Comparison of ENCODE assay signal across 11 cellular contexts in genomic region chr1:78370779-78371482, GRCh38.
DNase-seq lines count a peak whose midpoint lies in the region; ATAC-seq and TF ChIP-seq lines count a peak whose summit lies in the region.
"Had no signal": no experiment of that assay in that cellular context is flagged by ENCODE, and none has a peak within 500 bp of the region (broad histone marks: within the 10 kb centered on the region; RNA-seq: fewer than 3 reads in every experiment).

No MANE protein-coding gene starts in this region.

- H3K9me3 ChIP-seq in BE2C (no peaks in the 10 kb centered on the region), right lobe of liver (no peaks in the 10 kb centered on the region), transverse colon (no peaks in the 10 kb centered on the region)
- H3K9me3 ChIP-seq: esophagus muscularis mucosa had no signal

- WGBS in right lobe of liver (ENCODE audit: insufficient coverage, low coverage, low lambda C conversion rate, missing lambda C conversion rate) = 56% methylated on average over 1 of the region's 2 CpGs
- 68 to 81% methylated on average over 1 to 2 of the region's 2 CpGs for WGBS in transverse colon (ENCODE audit: low coverage in 1 of 2), 2 donors

- no peak overlapping the region for H3K4me3 ChIP-seq in fibroblast of villous mesenchyme (ENCODE audit: low read depth, low read length)
- H3K4me3 ChIP-seq in BE2C (ENCODE audit: low read depth, low read length) = no peak overlapping the region
- H3K4me3 ChIP-seq in right lobe of liver = no peak overlapping the region
- H3K4me3 ChIP-seq in transverse colon = no peak overlapping the region
- H3K4me3 ChIP-seq: esophagus muscularis mucosa had no signal

- TF ChIP-seq EP300 in transverse colon (IDR thresholded peaks at IDR 0.05; ENCODE audit: low read depth) = no peak

- ATAC-seq in GM18498 (IDR thresholded peaks at IDR 0.05; ENCODE audit: unreplicated experiment) (peak; percentile 60), GM21825 (IDR thresholded peaks at IDR 0.05; ENCODE audit: unreplicated experiment) (peak; percentile 72), HG03521 (IDR thresholded peaks at IDR 0.05; ENCODE audit: unreplicated experiment) (peak; percentile 56), right lobe of liver (no peak)

- TF ChIP-seq POLR2A in right lobe of liver (IDR thresholded peaks at IDR 0.05) (no peak), transverse colon (IDR thresholded peaks at IDR 0.05) (no peak)

- TF ChIP-seq CTCF in fibroblast of villous mesenchyme (IDR thresholded peaks at IDR 0.05; ENCODE audit: insufficient read depth, low read depth, low read length) (no peak), BE2C (IDR thresholded peaks at IDR 0.05; ENCODE audit: low read depth, low read length) (no peak), right lobe of liver (IDR thresholded peaks at IDR 0.05) (no peak), transverse colon (IDR thresholded peaks at IDR 0.05) (no peak)

- no peaks in the 10 kb centered on the region for H3K4me1 ChIP-seq in BE2C
- no peaks in the 10 kb centered on the region for H3K4me1 ChIP-seq in right lobe of liver
- no peaks in the 10 kb centered on the region for H3K4me1 ChIP-seq in transverse colon
- H3K4me1 ChIP-seq: esophagus muscularis mucosa had no signal

- intact Hi-C loops in right lobe of liver (cut with DNase I) (no loop called here), transverse colon (cut with DNase I; ENCODE audit: low total_unique reads) (no loop called here)

- H3K36me3 ChIP-seq in BE2C (no peaks in the 10 kb centered on the region), right lobe of liver (no peaks in the 10 kb centered on the region), transverse colon (no peaks in the 10 kb centered on the region)
- H3K36me3 ChIP-seq: esophagus muscularis mucosa had no signal

- DNase-seq in fibroblast of villous mesenchyme (ENCODE audit: low read depth) (peak; percentile 81), BE2C (no peak), right lobe of liver (no peak), transverse colon (no peak), NCI-H774 (lab: John Stamatoyannopoulos, UW) (no peak)
- DNase-seq: activated effector memory CD4-positive, alpha-beta T cell treated with anti-CD3 and anti-CD28 coated beads, Interleukin-2, amount 50 U/mL, for 16 hours; NCI-H187 treated with DMSO at 0.1 percent for 48 hours had no signal

- in situ Hi-C loops in transverse colon (cut with MboI; ENCODE audit: low pct_ligation_motif_present in 1 of 4, low pct_unique_long_range_greater_than_20kb in 1 of 4, low sequenced_read_pairs in 3 of 4) = no loop called here

- no peak overlapping the region for H3K27ac ChIP-seq in right lobe of liver
- H3K27ac ChIP-seq in transverse colon = no peak overlapping the region
- H3K27ac ChIP-seq: esophagus muscularis mucosa had no signal

- H3K27me3 ChIP-seq in BE2C (no peaks in the 10 kb centered on the region), right lobe of liver (no peaks in the 10 kb centered on the region), transverse colon (no peaks in the 10 kb centered on the region)
- H3K27me3 ChIP-seq: esophagus muscularis mucosa had no signal

Comparison
In these comparisons a context has a peak if more than half of its experiments do, and no peak if none do; other contexts are left out.
1. ATAC-seq: peak in GM18498 (single experiment), GM21825 (single experiment) and HG03521 (single experiment); none in right lobe of liver (0 of 4).